ENCODE assay signal across 8 cellular contexts in genomic region chr2:84906900-84907714, GRCh38. TPM values are rescaled to one million over a fixed set of nuclear protein-coding genes. Genes with fewer than 3 reads are reported as not detected.
A peak's percentile ranks its signal among the peaks of the same experiment; 100 is the strongest.
DNase-seq lines count a peak whose midpoint lies in the region; ATAC-seq lines count a peak whose summit lies in the region.

No MANE protein-coding gene starts in this region.

- H3K9ac ChIP-seq in ES-I3 (ENCODE audit: low read depth, low read length) (peak overlapping the region; percentile 88), Karpas-422 (ENCODE audit: low read length) (peak overlapping the region; percentile 82)

- H3K36me3 ChIP-seq in ES-I3 (ENCODE audit: insufficient read depth, low read length) (no peaks in the 10 kb centered on the region; the same call in none of the 2 replicates), Karpas-422 (ENCODE audit: insufficient read depth, low read length) (no peaks in the 10 kb centered on the region)

- no peak overlapping the region for H2AFZ ChIP-seq in Karpas-422 (ENCODE audit: low read length)

- no peaks in the 10 kb centered on the region for H3K9me2 ChIP-seq in Karpas-422 (replicated peaks; ENCODE audit: insufficient read depth, low read length)

- H4K20me1 ChIP-seq in Karpas-422 (ENCODE audit: insufficient read depth, low read depth, low read length): no peaks in the 10 kb centered on the region

- peaks cover 10% of the 10 kb centered on the region for H3K4me1 ChIP-seq in ES-I3 (ENCODE audit: insufficient read depth, low read length)
- peaks cover 21% of the 10 kb centered on the region for H3K4me1 ChIP-seq in Karpas-422 (ENCODE audit: low read length)

- H3K27ac ChIP-seq in Karpas-422 (ENCODE audit: low read length): no peak overlapping the region

- H3K79me2 ChIP-seq in Karpas-422 (ENCODE audit: low read length): peaks cover 8% of the 10 kb centered on the region; the same call in 1 of the 2 replicates

- no peaks in the 10 kb centered on the region for H3K27me3 ChIP-seq in Karpas-422 (ENCODE audit: low read length)

- peak overlapping the region; percentile 87 for H3K4me3 ChIP-seq in Karpas-422 (ENCODE audit: low read length)

- peak overlapping the region; percentile 94 for H3K4me2 ChIP-seq in Karpas-422 (ENCODE audit: low read depth, low read length, poor library complexity, severe bottlenecking)

- ATAC-seq in GM21529 (IDR thresholded peaks at IDR 0.05; ENCODE audit: unreplicated experiment) (peak; percentile 42), GM19035 (IDR thresholded peaks at IDR 0.05; ENCODE audit: unreplicated experiment) (no peak)

- DNase-seq in Karpas-422 (peak; percentile 75), UCSD-AML1 (lab: John Stamatoyannopoulos, UW; ENCODE audit: unreplicated experiment) (peak; percentile 67), dermis blood vessel endothelial cell (peak; percentile 91), left kidney (ENCODE audit: low read depth, low spot score) (peak; percentile 85)
- DNase-seq in stimulated activated naive CD4-positive, alpha-beta T cell (lab: John Stamatoyannopoulos, UW): peak; percentile 22 to 77 (median 60)

- H3K9me3 ChIP-seq in ES-I3 (ENCODE audit: control insufficient read depth, insufficient read depth, low read length) (no peaks in the 10 kb centered on the region), Karpas-422 (ENCODE audit: low read length) (no peaks in the 10 kb centered on the region)

RNA-seq across cellular contexts. Expression of gene TMSB10, which starts 1.7 kb away (rescaled TPM):
- 1,287 and 3,084 TPM in 2 replicates for total RNA-seq in Karpas-422 (2014; rRNA removed; shearing (Covaris generic); ENCODE audit: low replicate concordance)
- total RNA-seq in dermis blood vessel endothelial cell: 6,829 and 7,745 TPM in 2 replicates

RNA-seq across cellular contexts. Expression of gene TRABD2A, which starts 26.2 kb away (rescaled TPM):
- total RNA-seq in Karpas-422 (2014; rRNA removed; shearing (Covaris generic); ENCODE audit: low replicate concordance): 0.04 and 2.4 TPM in 2 replicates
- 0.23 and 1.4 TPM in 2 replicates for total RNA-seq in dermis blood vessel endothelial cell
